ENCODE assay signal across 20 cellular contexts in the genomic region with DNA sequence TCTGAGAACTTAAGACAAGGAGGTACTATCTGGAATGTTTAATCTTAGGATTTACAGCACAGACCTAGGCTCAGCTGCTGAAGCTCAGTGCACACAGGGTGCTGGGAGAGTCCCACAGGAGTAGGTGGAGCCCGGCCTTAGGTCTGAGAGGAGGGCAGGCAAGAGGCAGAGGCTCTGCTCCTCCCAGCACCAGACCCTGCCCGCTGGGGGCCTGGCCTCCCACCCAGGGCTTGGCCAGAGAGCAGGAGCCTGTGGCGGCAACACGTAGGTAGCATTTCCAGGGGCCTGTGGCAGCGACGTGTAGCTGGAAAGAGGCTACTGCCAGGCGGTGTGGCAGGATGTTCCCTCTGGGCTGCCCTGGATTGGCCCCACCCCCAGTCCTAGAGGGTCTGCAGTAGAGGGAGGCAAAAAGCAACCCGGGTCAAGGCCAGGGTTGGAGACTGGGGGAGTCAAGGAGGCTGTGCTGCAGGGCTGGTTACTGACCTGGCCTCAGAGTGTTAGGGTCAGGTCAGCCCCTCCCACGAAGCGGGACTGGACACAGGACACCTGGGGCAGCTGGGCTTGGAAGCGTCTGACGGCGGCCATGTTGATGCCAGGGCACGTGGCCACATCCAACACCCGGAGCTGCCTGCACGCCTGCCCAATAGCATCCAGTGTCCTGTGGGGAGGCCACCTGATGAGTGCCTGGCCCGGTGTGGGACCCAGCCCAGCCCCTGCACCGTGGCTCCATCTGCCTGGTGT. TPM values are rescaled to one million over a fixed set of nuclear protein-coding genes. Genes with fewer than 3 reads are reported as not detected.
A peak's percentile ranks its signal among the peaks of the same experiment; 100 is the strongest.
DNase-seq lines count a peak whose midpoint lies in the region; ATAC-seq and TF ChIP-seq lines count a peak whose summit lies in the region.
"Had no signal": no experiment of that assay in that cellular context is flagged by ENCODE, and none has a peak within 500 bp of the region (broad histone marks: within the 10 kb centered on the region; RNA-seq: fewer than 3 reads in every experiment).

No MANE protein-coding gene starts in this region.

- no peaks in the 10 kb centered on the region for H3K79me2 ChIP-seq in osteoblast (ENCODE audit: insufficient read depth, low read length)

- POLR2A ChIA-PET in RWPE1 (lab: Yijun Ruan, JAX; ENCODE audit: low non-redundant PET): interaction anchor here (0.5 to 0.6 kb wide), 2 partner anchors 11 to 114 kb away, joined by 3 read pairs; no protein-coding TSS in a partner anchor

- no peak overlapping the region for H3K4me3 Mint-ChIP-seq in stimulated activated effector memory CD8-positive, alpha-beta T cell treated with anti-CD3 and anti-CD28 coated beads, Interleukin-12 subunit alpha, Interleukin-12 subunit beta, amount 100 ng/mL, for 72 hours
- H3K4me3 Mint-ChIP-seq: activated naive CD8-positive, alpha-beta T cell treated with anti-CD3 and anti-CD28 coated beads, Interleukin-2, amount 50 U/mL, for 24 hours; nephron; T-helper 1 cell treated with Interleukin-12 subunit alpha and Interleukin-12 subunit beta and Interleukin-4 antibody, amounts not matched to agents 30 μg/mL and 1 μg/mL, for 36 hours had no signal

- H3K27me3 ChIP-seq in iPS-15b (ENCODE audit: control insufficient read depth, insufficient read depth, low read length) (peaks cover 3% of the 10 kb centered on the region), osteoblast (ENCODE audit: insufficient read depth, low read length) (no peaks in the 10 kb centered on the region)
- H3K27me3 ChIP-seq: heart left ventricle, left lung, Peyer's patch had no signal

- H3K9me3 ChIP-seq in iPS-15b (ENCODE audit: control insufficient read depth, insufficient read depth, low read length): no peaks in the 10 kb centered on the region
- H3K9me3 ChIP-seq in osteoblast (ENCODE audit: low read depth, low read length): no peaks in the 10 kb centered on the region
- H3K9me3 ChIP-seq: heart left ventricle, left lung, Peyer's patch had no signal

- DNase-seq in activated naive CD4-positive, alpha-beta T cell treated with anti-CD3 and anti-CD28 coated beads, Interleukin-2, amount 50 U/mL, for 72 hours (ENCODE audit: low spot score in 2 of 2): no peak
- DNase-seq in activated naive CD4-positive, alpha-beta T cell treated with Interleukin-2 at 50 U/mL for 16 hours: no peak
- DNase-seq in RWPE1 (ENCODE audit: low spot score) (peak; percentile 34), COR-L47 (lab: John Stamatoyannopoulos, UW) (no peak), A172 (ENCODE audit: low spot score) (no peak), osteoblast (ENCODE audit: insufficient read length, low spot score, missing footprints) (no peak)
- DNase-seq in stimulated activated effector memory CD8-positive, alpha-beta T cell treated with anti-CD3 and anti-CD28 coated beads, Interleukin-12 subunit alpha, Interleukin-12 subunit beta, amount 100 ng/mL, for 72 hours (ENCODE audit: low spot score in 2 of 2): no peak
- DNase-seq: activated naive CD8-positive, alpha-beta T cell treated with anti-CD3 and anti-CD28 coated beads, Interleukin-2, amount 50 U/mL, for 24 hours; cerebellar nuclear complex; HCEC 1CT; KG1; NCI-H1694; NCI-H524; Peyer's patch; stimulated activated naive CD8-positive, alpha-beta T cell treated with anti-CD3 and anti-CD28 coated beads, Interleukin-15, Interleukin-2, amounts not matched to agents 100 U/mL and 50 U/mL, for 24 hours had no signal

- H4K20me1 ChIP-seq in osteoblast (ENCODE audit: insufficient read depth, low read length): no peaks in the 10 kb centered on the region

- CTCF ChIA-PET in RWPE1 (lab: Yijun Ruan, JAX): interaction anchor here (0.7 to 3.7 kb wide), 3 partner anchors 8 to 22 kb away, joined by 3 to 20 read pairs (median 6); a partner anchor contains a TSS

- H3K36me3 Mint-ChIP-seq in activated naive CD4-positive, alpha-beta T cell treated with anti-CD3 and anti-CD28 coated beads, Interleukin-2, amount 50 U/mL, for 72 hours: no peaks in the 10 kb centered on the region
- peaks cover 34% of the 10 kb centered on the region for H3K36me3 Mint-ChIP-seq in stimulated activated effector memory CD8-positive, alpha-beta T cell treated with anti-CD3 and anti-CD28 coated beads, Interleukin-12 subunit alpha, Interleukin-12 subunit beta, amount 100 ng/mL, for 72 hours

- no peaks in the 10 kb centered on the region for H3K9me3 Mint-ChIP-seq in activated naive CD4-positive, alpha-beta T cell treated with anti-CD3 and anti-CD28 coated beads, Interleukin-2, amount 50 U/mL, for 72 hours
- no peaks in the 10 kb centered on the region for H3K9me3 Mint-ChIP-seq in stimulated activated effector memory CD8-positive, alpha-beta T cell treated with anti-CD3 and anti-CD28 coated beads, Interleukin-12 subunit alpha, Interleukin-12 subunit beta, amount 100 ng/mL, for 72 hours
- H3K9me3 Mint-ChIP-seq: activated naive CD8-positive, alpha-beta T cell treated with anti-CD3 and anti-CD28 coated beads, Interleukin-2, amount 50 U/mL, for 24 hours; nephron; T-helper 1 cell treated with Interleukin-12 subunit alpha and Interleukin-12 subunit beta and Interleukin-4 antibody, amounts not matched to agents 30 μg/mL and 1 μg/mL, for 36 hours had no signal

- peaks cover 2% of the 10 kb centered on the region for H3K4me1 ChIP-seq in iPS-15b (ENCODE audit: control insufficient read depth, insufficient read depth, low read length)
- no peaks in the 10 kb centered on the region for H3K4me1 ChIP-seq in osteoblast (ENCODE audit: insufficient read depth, low read length)
- H3K4me1 ChIP-seq: heart left ventricle, left lung, Peyer's patch had no signal

- H3K36me3 ChIP-seq in iPS-15b (ENCODE audit: control insufficient read depth, insufficient read depth, low read length): peaks cover 9% of the 10 kb centered on the region
- H3K36me3 ChIP-seq in osteoblast (ENCODE audit: insufficient read depth, low read length): peaks cover 5% of the 10 kb centered on the region

- peak overlapping the region; percentile 26 to 37 for H3K27ac Mint-ChIP-seq in activated naive CD4-positive, alpha-beta T cell treated with anti-CD3 and anti-CD28 coated beads, Interleukin-2, amount 50 U/mL, for 72 hours
- peak overlapping the region; percentile 89 for H3K27ac Mint-ChIP-seq in stimulated activated effector memory CD8-positive, alpha-beta T cell treated with anti-CD3 and anti-CD28 coated beads, Interleukin-12 subunit alpha, Interleukin-12 subunit beta, amount 100 ng/mL, for 72 hours
- H3K27ac Mint-ChIP-seq: nephron; T-helper 1 cell treated with Interleukin-12 subunit alpha and Interleukin-12 subunit beta and Interleukin-4 antibody, amounts not matched to agents 30 μg/mL and 1 μg/mL, for 36 hours had no signal

- no peak for ATAC-seq in activated naive CD4-positive, alpha-beta T cell treated with anti-CD3 and anti-CD28 coated beads, Interleukin-2, amount 50 U/mL, for 72 hours
- no peak for ATAC-seq in stimulated activated effector memory CD8-positive, alpha-beta T cell treated with anti-CD3 and anti-CD28 coated beads, Interleukin-12 subunit alpha, Interleukin-12 subunit beta, amount 100 ng/mL, for 72 hours
- ATAC-seq: activated naive CD8-positive, alpha-beta T cell treated with anti-CD3 and anti-CD28 coated beads, Interleukin-2, amount 50 U/mL, for 24 hours; heart left ventricle; stimulated activated naive CD8-positive, alpha-beta T cell treated with anti-CD3 and anti-CD28 coated beads, Interleukin-15, Interleukin-2, amounts not matched to agents 100 U/mL and 50 U/mL, for 24 hours had no signal

- no peak for TF ChIP-seq CTCF in RWPE1 (conservative IDR thresholded peaks at IDR 0.05; ENCODE audit: low read depth)
- TF ChIP-seq CTCF in osteoblast (IDR thresholded peaks at IDR 0.05; ENCODE audit: extremely low read depth, low read depth, low read length): no peak

- H3K4me3 ChIP-seq in iPS-15b (ENCODE audit: low read depth, low read length) (no peak overlapping the region), osteoblast (ENCODE audit: insufficient read depth, low read length) (no peak overlapping the region)
- H3K4me3 ChIP-seq: heart left ventricle, left lung, Peyer's patch had no signal

- no peak overlapping the region for H2AFZ ChIP-seq in osteoblast (ENCODE audit: low read length)

- H3K27ac ChIP-seq in RWPE1 (peak overlapping the region; percentile 87), osteoblast (ENCODE audit: low read depth, low read length) (no peak overlapping the region)
- H3K27ac ChIP-seq: heart left ventricle, left lung, Peyer's patch had no signal

- H3K9ac ChIP-seq in iPS-15b (ENCODE audit: low read depth, low read length): peak overlapping the region; percentile 24

- H3K4me2 ChIP-seq in osteoblast (ENCODE audit: insufficient read depth, low read length): no peak overlapping the region

- H3K4me1 Mint-ChIP-seq in stimulated activated effector memory CD8-positive, alpha-beta T cell treated with anti-CD3 and anti-CD28 coated beads, Interleukin-12 subunit alpha, Interleukin-12 subunit beta, amount 100 ng/mL, for 72 hours: peaks cover 13% of the 10 kb centered on the region
- H3K4me1 Mint-ChIP-seq: activated naive CD8-positive, alpha-beta T cell treated with anti-CD3 and anti-CD28 coated beads, Interleukin-2, amount 50 U/mL, for 24 hours; nephron had no signal

RNA-seq across cellular contexts. Expression of a gene that starts 8.4 kb away (rescaled TPM):
- 1 to 10 TPM; 4.0 to 7.0 TPM for total RNA-seq in activated naive CD4-positive, alpha-beta T cell treated with anti-CD3 and anti-CD28 coated beads, Interleukin-2, amount 50 U/mL, for 72 hours
- 0.24 and 0.48 TPM in 2 replicates for total RNA-seq in A172 (2014; rRNA removed; shearing (Covaris generic))
- 0.29 and 0.36 TPM in 2 replicates for total RNA-seq in osteoblast

RNA-seq across cellular contexts. Expression of a gene that starts 15.3 kb away (rescaled TPM):
- 100 to 1,000 TPM in 1 of 2 donors, 10 to 100 TPM in 1; 71.7 to 104 TPM for total RNA-seq in activated naive CD4-positive, alpha-beta T cell treated with anti-CD3 and anti-CD28 coated beads, Interleukin-2, amount 50 U/mL, for 72 hours
- 99.6 and 115 TPM in 2 replicates for total RNA-seq in A172 (2014; rRNA removed; shearing (Covaris generic))
- total RNA-seq in osteoblast: 51.9 and 56.5 TPM in 2 replicates

RNA-seq across cellular contexts. Expression of a gene that starts 17.4 kb away (rescaled TPM):
- total RNA-seq in activated naive CD4-positive, alpha-beta T cell treated with anti-CD3 and anti-CD28 coated beads, Interleukin-2, amount 50 U/mL, for 72 hours: under 1 TPM in 1 of 2 donors, not detected in 1; 0.36 TPM
- 0.12 and 0.50 TPM in 2 replicates for total RNA-seq in A172 (2014; rRNA removed; shearing (Covaris generic))
- not detected in 2 replicates for total RNA-seq in osteoblast

RNA-seq across cellular contexts. Expression of a gene that starts 19.6 kb away (rescaled TPM):
- total RNA-seq in activated naive CD4-positive, alpha-beta T cell treated with anti-CD3 and anti-CD28 coated beads, Interleukin-2, amount 50 U/mL, for 72 hours: 10 to 100 TPM; 28.4 to 35.4 TPM
- total RNA-seq in A172 (2014; rRNA removed; shearing (Covaris generic)): 48.0 and 59.4 TPM in 2 replicates
- 22.4 and 25.3 TPM in 2 replicates for total RNA-seq in osteoblast

RNA-seq across cellular contexts. Expression of a gene that starts 23.5 kb away (rescaled TPM):
- total RNA-seq in activated naive CD4-positive, alpha-beta T cell treated with anti-CD3 and anti-CD28 coated beads, Interleukin-2, amount 50 U/mL, for 72 hours: 10 to 100 TPM; 26.3 to 63.5 TPM
- total RNA-seq in A172 (2014; rRNA removed; shearing (Covaris generic)): 15.6 and 17.5 TPM in 2 replicates
- 3.6 and 4.7 TPM in 2 replicates for total RNA-seq in osteoblast
